8 cellular contexts compared by ENCODE assay signal in the genomic region with DNA sequence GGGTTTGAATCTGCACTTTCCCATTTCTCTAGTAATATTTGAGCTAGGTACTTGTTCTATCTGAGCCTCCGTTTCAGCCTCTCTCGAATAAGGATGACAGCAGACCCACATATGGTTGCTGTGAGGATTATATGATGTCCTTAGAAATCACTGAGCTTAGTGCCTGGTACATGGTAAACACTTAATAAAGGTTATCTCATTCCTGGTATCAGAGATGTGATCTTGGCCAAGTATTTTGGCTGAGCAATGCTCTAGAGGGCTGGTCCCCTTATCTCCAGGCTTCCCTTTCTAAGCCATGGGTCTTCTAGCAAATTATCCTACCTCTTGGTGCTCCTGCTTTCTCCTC. TPM values are rescaled to one million over a fixed set of nuclear protein-coding genes. Genes with fewer than 3 reads are reported as not detected.
DNase-seq lines count a peak whose midpoint lies in the region; ATAC-seq and TF ChIP-seq lines count a peak whose summit lies in the region.

No MANE protein-coding gene starts in this region.

- no peaks in the 10 kb centered on the region for H3K36me3 ChIP-seq in skeletal muscle satellite cell (ENCODE audit: insufficient read depth, low read length)

- peak overlapping the region; percentile 93 for H3K9ac ChIP-seq in skeletal muscle satellite cell (ENCODE audit: low read depth, low read length)

- peak overlapping the region; percentile 90 for H3K27ac ChIP-seq in RWPE1

- in situ Hi-C loops in GM13976 (cut with MboI; ENCODE audit: low sequenced_read_pairs, unreplicated experiment) = no loop called here

- DNase-seq in RWPE1 (ENCODE audit: low spot score) (no peak), fibroblast of pulmonary artery (ENCODE audit: low read depth) (no peak), GM13976 (ENCODE audit: low spot score) (no peak), GF-D8 (lab: John Stamatoyannopoulos, UW) (no peak)
- DNase-seq in stimulated activated CD4-positive, alpha-beta T cell treated with anti-CD3 and anti-CD28 coated beads, Interleukin-2, amount 100 ng/mL, for 48 hours = no peak

- peaks cover 3% of the 10 kb centered on the region for H3K4me1 ChIP-seq in skeletal muscle satellite cell (ENCODE audit: control insufficient read depth, insufficient read depth, low read length)

- ATAC-seq in GM18868 (IDR thresholded peaks at IDR 0.05; ENCODE audit: unreplicated experiment) (peak; percentile 0), GM21717 (IDR thresholded peaks at IDR 0.05; ENCODE audit: unreplicated experiment) (no peak)

- peak overlapping the region; percentile 93 for H3K4me2 ChIP-seq in skeletal muscle satellite cell (ENCODE audit: low read length)

- TF ChIP-seq CTCF in RWPE1 (conservative IDR thresholded peaks at IDR 0.05; ENCODE audit: low read depth) = no peak
- TF ChIP-seq CTCF in fibroblast of pulmonary artery (IDR thresholded peaks at IDR 0.05; ENCODE audit: low read length, missing control alignments) = no peak
- TF ChIP-seq CTCF in GM13976 (IDR thresholded peaks at IDR 0.05; ENCODE audit: borderline replicate concordance, control extremely low read depth, extremely low read depth, insufficient read depth, missing control alignments) = no peak

- POLR2A ChIA-PET in RWPE1 (lab: Yijun Ruan, JAX; ENCODE audit: low non-redundant PET) = no interaction called here

- H3K27me3 ChIP-seq in skeletal muscle satellite cell (ENCODE audit: control insufficient read depth, insufficient read depth, low read length) = peaks cover 13% of the 10 kb centered on the region

- peak overlapping the region; percentile 85 for H3K4me3 ChIP-seq in fibroblast of pulmonary artery (replicated peaks; ENCODE audit: low read depth, low read length)
- H3K4me3 ChIP-seq in skeletal muscle satellite cell (ENCODE audit: low read length) = peak overlapping the region; percentile 89

- CTCF ChIA-PET in RWPE1 (lab: Yijun Ruan, JAX) = no interaction called here

- H3K9me3 ChIP-seq in skeletal muscle satellite cell (replicated peaks; ENCODE audit: low read length) = no peaks in the 10 kb centered on the region

RNA-seq across cellular contexts. Expression of a gene that starts 0.4 kb away (rescaled TPM):
- total RNA-seq in skeletal muscle satellite cell (2012; rRNA removed) = 28.2 and 31.2 TPM in 2 replicates
